In genomic region chr6:142416179-142416578, GRCh38 we compare ENCODE assay signal across 10 cellular contexts.
DNase-seq lines count a peak whose midpoint lies in the region; ATAC-seq and TF ChIP-seq lines count a peak whose summit lies in the region.
"Had no signal": no experiment of that assay in that cellular context is flagged by ENCODE, and none has a peak within 500 bp of the region (broad histone marks: within the 10 kb centered on the region; RNA-seq: fewer than 3 reads in every experiment).

No MANE protein-coding gene starts in this region.

- H3K9me2 ChIP-seq in PC-3 (replicated peaks; ENCODE audit: low read length), result no peaks in the 10 kb centered on the region

- POLR2A ChIA-PET in PC-3 (lab: Charles Lee; ENCODE audit: unreplicated experiment), result no interaction called here

- no peaks in the 10 kb centered on the region for H3K27me3 ChIP-seq in PC-3 (ENCODE audit: low read length)
- H3K27me3 ChIP-seq: stomach had no signal

- H3K4me3 ChIP-seq in PC-3 (ENCODE audit: low read length) (no peak overlapping the region), epithelial cell of proximal tubule (ENCODE audit: low read depth, low read length) (no peak overlapping the region)
- H3K4me3 ChIP-seq: stomach had no signal

- H2AFZ ChIP-seq in PC-3 (ENCODE audit: low read length), result no peak overlapping the region

- H3K4me2 ChIP-seq in PC-3 (ENCODE audit: low read length), result no peak overlapping the region

- intact Hi-C loops in PC-3 (cut with micrococcal nuclease) (no loop called here), CD14-positive monocyte (cut with micrococcal nuclease) (no loop called here)

- peak overlapping the region; percentile 30; the same call in 1 of the 2 replicates for H3K27ac ChIP-seq in PC-3 (ENCODE audit: low read length)
- H3K27ac ChIP-seq: stomach had no signal

- BruUV-seq in PC-3 (replicated peaks; lab: Mats Ljungman, UMichigan), result no TSS peak

- H3F3A ChIP-seq in PC-3 (ENCODE audit: low read length, unreplicated experiment), result no peaks in the 10 kb centered on the region

- H3K36me3 ChIP-seq in PC-3 (ENCODE audit: low read depth, low read length), result peaks cover 52% of the 10 kb centered on the region

- no peak overlapping the region for H3K9ac ChIP-seq in PC-3 (ENCODE audit: low read length)

- H3K4me1 Mint-ChIP-seq in CD14-positive monocyte, result no peaks in the 10 kb centered on the region

- H3K4me3 Mint-ChIP-seq in CD14-positive monocyte, result no peak overlapping the region

- ATAC-seq in PC-3, result peak; percentile 48
- no peak for ATAC-seq in HG03439 (IDR thresholded peaks at IDR 0.05; ENCODE audit: unreplicated experiment)

- H3K27me3 Mint-ChIP-seq in CD14-positive monocyte (ENCODE audit: low read depth in 3 of 3), result peaks cover 0 to 2% (median 1%) of the 10 kb centered on the region in 3 donors

- no peaks in the 10 kb centered on the region for H4K20me1 ChIP-seq in PC-3 (ENCODE audit: low read length)

- peaks cover 44% of the 10 kb centered on the region for H3K4me1 ChIP-seq in PC-3 (ENCODE audit: insufficient read depth, low read length)
- H3K4me1 ChIP-seq: stomach had no signal

- CTCF ChIA-PET in PC-3 (lab: Charles Lee), result no interaction called here

- no peak overlapping the region for H3K27ac Mint-ChIP-seq in CD14-positive monocyte

- H3K79me2 ChIP-seq in PC-3 (ENCODE audit: low read length), result no peaks in the 10 kb centered on the region

- peaks cover 0 to 1% (median 0%) of the 10 kb centered on the region in 7 donors for H3K9me3 Mint-ChIP-seq in CD14-positive monocyte

- DNase-seq in Daoy (ENCODE audit: low read depth) (peak; percentile 90), PC-3 (peak; percentile 41), epithelial cell of proximal tubule (ENCODE audit: low read depth) (peak; percentile 33), non-pigmented ciliary epithelial cell (ENCODE audit: low read depth) (peak; percentile 97), SIG-M5 (lab: John Stamatoyannopoulos, UW) (no peak), inferior parietal cortex (ENCODE audit: extremely low spot score) (no peak), CD14-positive monocyte (ENCODE audit: low spot score) (no peak)
- DNase-seq: NCI-H69, stomach had no signal

- TF ChIP-seq CTCF in PC-3 (conservative IDR thresholded peaks at IDR 0.05; ENCODE audit: low read depth, low read length), result no peak
- TF ChIP-seq CTCF in epithelial cell of proximal tubule (conservative IDR thresholded peaks at IDR 0.05; ENCODE audit: low read depth, low read length), result no peak
- TF ChIP-seq CTCF in CD14-positive monocyte (IDR thresholded peaks at IDR 0.05), result no peak

- H3K9me3 ChIP-seq in PC-3 (ENCODE audit: low read length), result no peaks in the 10 kb centered on the region
- H3K9me3 ChIP-seq: stomach had no signal

- H3K36me3 Mint-ChIP-seq in CD14-positive monocyte, result no peaks in the 10 kb centered on the region

Comparison
In these comparisons a context has a peak if more than half of its experiments do, and no peak if none do; other contexts are left out.
1. DNase-seq: peak in Daoy (single experiment), PC-3 (single experiment), epithelial cell of proximal tubule (single experiment) and non-pigmented ciliary epithelial cell (single experiment); none in SIG-M5 (single experiment), inferior parietal cortex (single experiment) and CD14-positive monocyte (single experiment).